In the genomic region with DNA sequence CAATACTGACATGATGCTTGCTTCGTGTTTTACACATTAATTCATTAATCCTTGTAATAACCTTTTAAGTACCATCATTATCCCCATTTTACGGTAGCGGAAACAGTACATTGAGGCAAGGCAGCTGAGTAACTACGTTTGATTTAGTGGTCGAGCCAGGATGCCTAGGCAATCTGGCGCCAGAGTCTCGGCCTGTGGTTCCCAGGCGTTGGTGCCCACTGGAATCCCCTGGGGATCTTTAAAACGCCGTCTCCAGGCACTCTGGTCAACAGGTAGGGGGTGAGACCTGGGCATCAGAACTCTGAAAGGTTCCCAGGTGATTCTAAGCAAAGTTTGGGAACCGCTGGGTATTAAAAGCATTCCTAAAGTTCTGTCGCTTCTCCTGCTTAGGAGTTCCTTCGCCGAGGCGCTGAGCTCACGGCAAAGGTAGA, we compare ENCODE assay signal across 8 cellular contexts. TPM values are rescaled to one million over a fixed set of nuclear protein-coding genes. Genes with fewer than 3 reads are reported as not detected.
DNase-seq lines count a peak whose midpoint lies in the region; ATAC-seq, FAIRE-seq and TF ChIP-seq lines count a peak whose summit lies in the region.

No MANE protein-coding gene starts in this region.

- WGBS in small intestine, 3 donors: 10 to 19% (median 16%) methylated on average over 16 of the region's 16 CpGs

- peaks cover 14% of the 10 kb centered on the region; the same call in 1 of the 2 replicates for H4K20me1 ChIP-seq in SU-DHL-6 (ENCODE audit: low read depth, low read length)

- H3K27ac ChIP-seq in SU-DHL-6 (ENCODE audit: low read depth, low read length) (peak overlapping the region; percentile 81), small intestine (ENCODE audit: low read depth in 1 of 2, low read length in 1 of 2) (peak overlapping the region; percentile 74 to 88)

- no peak for FAIRE-seq in small intestine (lab: Jason Lieb, UNC)

- peaks cover 0 to 3% of the 10 kb centered on the region in 2 donors for H3K4me1 ChIP-seq in small intestine (ENCODE audit: control insufficient read depth in 2 of 2, insufficient read depth in 1 of 2, low read depth in 1 of 2, low read length in 1 of 2)

- H3F3A ChIP-seq in SU-DHL-6 (ENCODE audit: insufficient read depth): peaks cover 35% of the 10 kb centered on the region

- intact Hi-C loops in left ventricle myocardium superior (cut with micrococcal nuclease): no loop called here

- H3K36me3 ChIP-seq in SU-DHL-6 (ENCODE audit: low read length): peaks cover 10% of the 10 kb centered on the region
- no peaks in the 10 kb centered on the region for H3K36me3 ChIP-seq in small intestine (ENCODE audit: control insufficient read depth in 2 of 2, insufficient read depth in 2 of 2, low read length in 2 of 2)

- TF ChIP-seq CTCF in SU-DHL-6 (IDR thresholded peaks at IDR 0.05; ENCODE audit: insufficient read depth, low read length, poor library complexity, severe bottlenecking): no peak

- H3K27me3 ChIP-seq in SU-DHL-6 (ENCODE audit: low read length): no peaks in the 10 kb centered on the region
- no peaks in the 10 kb centered on the region for H3K27me3 ChIP-seq in small intestine (ENCODE audit: control insufficient read depth in 2 of 2, insufficient read depth in 2 of 2, low read length in 2 of 2)

- ATAC-seq in left ventricle myocardium superior (peak; percentile 1), esophagus mucosa (no peak)

- DNase-seq in NCI-H82 (lab: John Stamatoyannopoulos, UW): peak; percentile 57
- no peak for DNase-seq in NCI-H82 treated with DMSO at 0.1 percent for 48 hours (lab: John Stamatoyannopoulos, UW; ENCODE audit: unreplicated experiment)
- no peak for DNase-seq in left ventricle myocardium superior
- DNase-seq in small intestine: no peak
- DNase-seq in cerebellum (ENCODE audit: low spot score): no peak
- DNase-seq in NCI-H2081 treated with DMSO at 0.1 percent for 48 hours (lab: John Stamatoyannopoulos, UW): no peak

- H3K79me2 ChIP-seq in SU-DHL-6 (ENCODE audit: insufficient read depth, low read length): peaks cover 53% of the 10 kb centered on the region

- peak overlapping the region; percentile 4 for H2AFZ ChIP-seq in SU-DHL-6 (ENCODE audit: low read depth, low read length, severe bottlenecking)

- no peaks in the 10 kb centered on the region for H3K9me2 ChIP-seq in SU-DHL-6 (replicated peaks; ENCODE audit: insufficient read depth, low read length)

- H3K4me3 ChIP-seq in SU-DHL-6 (ENCODE audit: insufficient read depth, low read length, poor library complexity, severe bottlenecking) (peak overlapping the region; percentile 69), small intestine (ENCODE audit: low read depth in 1 of 2, low read length in 2 of 2) (peak overlapping the region; percentile 84 to 86)

- H3K4me2 ChIP-seq in SU-DHL-6 (ENCODE audit: low read depth, low read length, poor library complexity, severe bottlenecking): peak overlapping the region; percentile 94

- H3K9ac ChIP-seq in SU-DHL-6 (ENCODE audit: low read length): peak overlapping the region; percentile 74

- no peaks in the 10 kb centered on the region for H3K9me3 ChIP-seq in SU-DHL-6 (ENCODE audit: insufficient read depth, low read length)
- H3K9me3 ChIP-seq in small intestine (ENCODE audit: control insufficient read depth, low read depth): no peaks in the 10 kb centered on the region

RNA-seq across cellular contexts. Expression of a gene that starts 1.0 kb away (rescaled TPM):
- total RNA-seq in left ventricle myocardium superior: 27.0 TPM
- 10 to 100 TPM; 12.7 to 20.4 (median 17.0) TPM for polyA plus RNA-seq in small intestine
- 7.3 TPM for total RNA-seq in cerebellum
- total RNA-seq in esophagus mucosa: 9.9 TPM
